In genomic region chr17:35188111-35188510, GRCh38 we compare ENCODE assay signal across 1 cellular context.
TF ChIP-seq lines count a peak whose summit lies in the region.

No MANE protein-coding gene starts in this region.

TF ChIP-seq in GM23338, 12 proteins besides CTCF, POLR2A, EP300 and RAD21:
- TF ChIP-seq ZNF114 (CRISPR knock-in tag; IDR thresholded peaks at IDR 0.05) (no peak), CREB1 (CRISPR knock-in tag; IDR thresholded peaks at IDR 0.05; ENCODE audit: low read depth) (no peak), ZNF331 (CRISPR knock-in tag; IDR thresholded peaks at IDR 0.05; ENCODE audit: low read depth) (no peak), POLR2AphosphoS5 (IDR thresholded peaks at IDR 0.05; ENCODE audit: low read depth) (no peak), JUNB (IDR thresholded peaks at IDR 0.05; ENCODE audit: unreplicated experiment) (no peak), ZNF462 (CRISPR knock-in tag; IDR thresholded peaks at IDR 0.05) (no peak), STAT1 (IDR thresholded peaks at IDR 0.05; ENCODE audit: unreplicated experiment) (no peak), NANOG (IDR thresholded peaks at IDR 0.05; ENCODE audit: borderline replicate concordance) (no peak), ETS1 (IDR thresholded peaks at IDR 0.05) (no peak)
